Comparison of ENCODE assay signal across 31 cellular contexts in genomic region chr6:39880521-39881048, GRCh38. TPM values are rescaled to one million over a fixed set of nuclear protein-coding genes. Genes with fewer than 3 reads are reported as not detected.
DNase-seq lines count a peak whose midpoint lies in the region; ATAC-seq, FAIRE-seq and TF ChIP-seq lines count a peak whose summit lies in the region.
"Had no signal": no experiment of that assay in that cellular context is flagged by ENCODE, and none has a peak within 500 bp of the region (broad histone marks: within the 10 kb centered on the region; RNA-seq: fewer than 3 reads in every experiment).

No MANE protein-coding gene starts in this region.

- FAIRE-seq in small intestine (lab: Jason Lieb, UNC), result no peak
- FAIRE-seq: endometrium, HepG2, kidney had no signal

- peaks cover 2 to 4% of the 10 kb centered on the region in 2 donors for H3K27me3 Mint-ChIP-seq in CD4-positive, alpha-beta memory T cell
- H3K27me3 Mint-ChIP-seq in naive thymus-derived CD4-positive, alpha-beta T cell, result peaks cover 0 to 18% (median 5%) of the 10 kb centered on the region in 5 donors
- H3K27me3 Mint-ChIP-seq: activated CD8-positive, alpha-beta memory T cell treated with anti-CD3 and anti-CD28 coated beads, Interleukin-2, amount 10 ng/mL, durations not matched to agents 7 days and 5 days had no signal

- H3K36me3 ChIP-seq in CD4-positive, alpha-beta memory T cell (ENCODE audit: insufficient read depth, low read length), result no peaks in the 10 kb centered on the region
- H3K36me3 ChIP-seq in small intestine (ENCODE audit: control insufficient read depth in 2 of 2, insufficient read depth in 2 of 2, low read length in 2 of 2), result peaks cover 0 to 4% of the 10 kb centered on the region in 2 donors
- H3K36me3 ChIP-seq in naive thymus-derived CD4-positive, alpha-beta T cell (ENCODE audit: control insufficient read depth in 2 of 3, insufficient read depth in 3 of 3, low read length in 3 of 3), result no peaks in the 10 kb centered on the region
- H3K36me3 ChIP-seq: neural progenitor cell, prostate gland had no signal

- no peak overlapping the region for H3K4me3 Mint-ChIP-seq in CD4-positive, alpha-beta memory T cell
- no peak overlapping the region for H3K4me3 Mint-ChIP-seq in naive thymus-derived CD4-positive, alpha-beta T cell
- H3K4me3 Mint-ChIP-seq: activated CD8-positive, alpha-beta memory T cell treated with anti-CD3 and anti-CD28 coated beads, Interleukin-2, amount 10 ng/mL, durations not matched to agents 7 days and 5 days; activated naive CD4-positive, alpha-beta T cell treated with anti-CD3 and anti-CD28 coated beads for 36 hours; dendritic cell treated with granulocyte-macrophage colony-stimulating factor and Interleukin-4, amounts not matched to agents 40 ng/mL and 50 ng/mL, for 4 days; neural progenitor cell; stimulated activated effector memory CD8-positive, alpha-beta T cell treated with anti-CD3 and anti-CD28 coated beads, Interleukin-12 subunit alpha, Interleukin-12 subunit beta, amount 100 ng/mL, for 72 hours; WTC11 had no signal

- 14 to 53% (median 19%) methylated on average over 4 of the region's 4 CpGs for WGBS in small intestine, 3 donors

- H3K27ac ChIP-seq in coronary artery (peak overlapping the region; percentile 25 to 94), small intestine (ENCODE audit: low read depth in 1 of 2, low read length in 1 of 2) (no peak overlapping the region)
- no peak overlapping the region for H3K27ac ChIP-seq in CD4-positive, alpha-beta memory T cell (ENCODE audit: low read depth, low read length)
- H3K27ac ChIP-seq in naive thymus-derived CD4-positive, alpha-beta T cell (ENCODE audit: low read depth, low read length), result no peak overlapping the region
- H3K27ac ChIP-seq: HL-60, neural progenitor cell, prostate gland, thyroid gland had no signal

- H3K9me3 Mint-ChIP-seq in CD4-positive, alpha-beta memory T cell, result peaks cover 0 to 5% (median 0%) of the 10 kb centered on the region in 8 donors
- peaks cover 0 to 2% (median 0%) of the 10 kb centered on the region in 11 donors for H3K9me3 Mint-ChIP-seq in naive thymus-derived CD4-positive, alpha-beta T cell
- H3K9me3 Mint-ChIP-seq: activated naive CD4-positive, alpha-beta T cell treated with anti-CD3 and anti-CD28 coated beads for 36 hours; dendritic cell treated with granulocyte-macrophage colony-stimulating factor and Interleukin-4, amounts not matched to agents 40 ng/mL and 50 ng/mL, for 4 days; neural progenitor cell; stimulated activated effector memory CD8-positive, alpha-beta T cell treated with anti-CD3 and anti-CD28 coated beads, Interleukin-12 subunit alpha, Interleukin-12 subunit beta, amount 100 ng/mL, for 72 hours; WTC11 had no signal

- H3K27me3 ChIP-seq in CD4-positive, alpha-beta memory T cell (ENCODE audit: insufficient read depth, low read length), result no peaks in the 10 kb centered on the region
- no peaks in the 10 kb centered on the region for H3K27me3 ChIP-seq in small intestine (ENCODE audit: control insufficient read depth in 2 of 2, insufficient read depth in 2 of 2, low read length in 2 of 2)
- no peaks in the 10 kb centered on the region for H3K27me3 ChIP-seq in naive thymus-derived CD4-positive, alpha-beta T cell (ENCODE audit: control insufficient read depth in 2 of 2, insufficient read depth in 2 of 2, low read length in 2 of 2)
- H3K27me3 ChIP-seq: neural progenitor cell, spleen, thyroid gland had no signal

- H3K4me1 ChIP-seq in CD4-positive, alpha-beta memory T cell (ENCODE audit: insufficient read depth, low read length), result no peaks in the 10 kb centered on the region
- no peaks in the 10 kb centered on the region for H3K4me1 ChIP-seq in small intestine (ENCODE audit: control insufficient read depth in 2 of 2, insufficient read depth in 1 of 2, low read depth in 1 of 2, low read length in 1 of 2)
- H3K4me1 ChIP-seq in naive thymus-derived CD4-positive, alpha-beta T cell (ENCODE audit: control insufficient read depth in 2 of 2, insufficient read depth in 2 of 2, low read length in 2 of 2), result no peaks in the 10 kb centered on the region
- H3K4me1 ChIP-seq: neural progenitor cell, prostate gland had no signal

- no peaks in the 10 kb centered on the region for H3K9me3 ChIP-seq in CD4-positive, alpha-beta memory T cell (ENCODE audit: control insufficient read depth in 1 of 2, low read length in 2 of 2)
- H3K9me3 ChIP-seq in small intestine (ENCODE audit: control insufficient read depth, low read depth), result no peaks in the 10 kb centered on the region
- no peaks in the 10 kb centered on the region for H3K9me3 ChIP-seq in naive thymus-derived CD4-positive, alpha-beta T cell (ENCODE audit: control insufficient read depth in 2 of 3, low read length in 3 of 3)
- H3K9me3 ChIP-seq: mucosa of descending colon, prostate gland, spleen, thyroid gland had no signal

- H3K4me1 Mint-ChIP-seq in CD4-positive, alpha-beta memory T cell, result no peaks in the 10 kb centered on the region
- no peaks in the 10 kb centered on the region for H3K4me1 Mint-ChIP-seq in naive thymus-derived CD4-positive, alpha-beta T cell
- H3K4me1 Mint-ChIP-seq: activated CD8-positive, alpha-beta memory T cell treated with anti-CD3 and anti-CD28 coated beads, Interleukin-2, amount 10 ng/mL, durations not matched to agents 7 days and 5 days; stimulated activated effector memory CD8-positive, alpha-beta T cell treated with anti-CD3 and anti-CD28 coated beads, Interleukin-12 subunit alpha, Interleukin-12 subunit beta, amount 100 ng/mL, for 72 hours; WTC11 had no signal

- H3K4me3 ChIP-seq in coronary artery (no peak overlapping the region), skeletal muscle cell (ENCODE audit: low read depth, low read length) (no peak overlapping the region), small intestine (ENCODE audit: low read depth in 1 of 2, low read length in 2 of 2) (no peak overlapping the region)
- H3K4me3 ChIP-seq in CD4-positive, alpha-beta memory T cell (ENCODE audit: low read length in 2 of 2), result no peak overlapping the region
- no peak overlapping the region for H3K4me3 ChIP-seq in naive thymus-derived CD4-positive, alpha-beta T cell (ENCODE audit: low read length)
- H3K4me3 ChIP-seq: lung, mucosa of descending colon, neural progenitor cell, prostate gland, spleen, thyroid gland had no signal

- CTCF ChIA-PET in CD4-positive, alpha-beta memory T cell (lab: Charles Lee; ENCODE audit: partially characterized antibody), result interaction anchor here (1.4 kb wide), 2 partner anchors 13 to 15 kb away, joined by 4 to 5 read pairs; no protein-coding TSS in a partner anchor
- CTCF ChIA-PET in naive thymus-derived CD4-positive, alpha-beta T cell (lab: Charles Lee), result no interaction called here

- TF ChIP-seq CTCF in coronary artery (IDR thresholded peaks at IDR 0.05), result no peak

- DNase-seq in DMS 273 (lab: John Stamatoyannopoulos, UW; ENCODE audit: unreplicated experiment), result peak; percentile 68
- DNase-seq in LHCN-M2 (ENCODE audit: low read depth), result peak; percentile 90
- no peak for DNase-seq in coronary artery (ENCODE audit: low spot score)
- peak; percentile 49 for DNase-seq in skeletal muscle cell (ENCODE audit: low read depth)
- no peak for DNase-seq in CD4-positive, alpha-beta memory T cell
- DNase-seq in small intestine, result no peak
- DNase-seq in naive thymus-derived CD4-positive, alpha-beta T cell, result no peak
- no peak for DNase-seq in NCI-H1694 (lab: John Stamatoyannopoulos, UW)
- DNase-seq: ACHN; activated CD4-positive, alpha-beta T cell treated with anti-CD3 and anti-CD28 coated beads, Interleukin-2, amount 50 U/mL, for 1 hour; activated CD8-positive, alpha-beta memory T cell treated with anti-CD3 and anti-CD28 coated beads, Interleukin-2, amount 10 ng/mL, durations not matched to agents 7 days and 5 days; activated naive CD4-positive, alpha-beta T cell treated with anti-CD3 and anti-CD28 coated beads for 36 hours; amniotic stem cell; glutamatergic neuron; kidney; mucosa of descending colon; NCI-H226; spleen; stimulated activated CD4-positive, alpha-beta T cell treated with anti-CD3 and anti-CD28 coated beads, Interleukin-2, amount 100 ng/mL, for 48 hours; thyroid gland had no signal

- no peak overlapping the region for H3K27ac Mint-ChIP-seq in CD4-positive, alpha-beta memory T cell
- H3K27ac Mint-ChIP-seq in naive thymus-derived CD4-positive, alpha-beta T cell, result no peak overlapping the region
- H3K27ac Mint-ChIP-seq: activated CD8-positive, alpha-beta memory T cell treated with anti-CD3 and anti-CD28 coated beads, Interleukin-2, amount 10 ng/mL, durations not matched to agents 7 days and 5 days; activated naive CD4-positive, alpha-beta T cell treated with anti-CD3 and anti-CD28 coated beads for 36 hours; dendritic cell treated with granulocyte-macrophage colony-stimulating factor and Interleukin-4, amounts not matched to agents 40 ng/mL and 50 ng/mL, for 4 days; neural progenitor cell; stimulated activated effector memory CD8-positive, alpha-beta T cell treated with anti-CD3 and anti-CD28 coated beads, Interleukin-12 subunit alpha, Interleukin-12 subunit beta, amount 100 ng/mL, for 72 hours; WTC11 had no signal

- no peak for ATAC-seq in naive thymus-derived CD4-positive, alpha-beta T cell
- ATAC-seq: activated CD8-positive, alpha-beta memory T cell treated with anti-CD3 and anti-CD28 coated beads, Interleukin-2, amount 10 ng/mL, durations not matched to agents 7 days and 5 days; HCT116; HepG2; mucosa of descending colon; Right ventricle myocardium inferior; stimulated activated effector memory CD8-positive, alpha-beta T cell treated with anti-CD3 and anti-CD28 coated beads, Interleukin-12 subunit alpha, Interleukin-12 subunit beta, amount 100 ng/mL, for 72 hours; WTC11 had no signal

- no peaks in the 10 kb centered on the region for H3K36me3 Mint-ChIP-seq in CD4-positive, alpha-beta memory T cell
- H3K36me3 Mint-ChIP-seq in naive thymus-derived CD4-positive, alpha-beta T cell, result no peaks in the 10 kb centered on the region
- H3K36me3 Mint-ChIP-seq: activated CD8-positive, alpha-beta memory T cell treated with anti-CD3 and anti-CD28 coated beads, Interleukin-2, amount 10 ng/mL, durations not matched to agents 7 days and 5 days; neural progenitor cell; stimulated activated effector memory CD8-positive, alpha-beta T cell treated with anti-CD3 and anti-CD28 coated beads, Interleukin-12 subunit alpha, Interleukin-12 subunit beta, amount 100 ng/mL, for 72 hours; WTC11 had no signal

- intact Hi-C loops in CD4-positive, alpha-beta memory T cell (cut with micrococcal nuclease), result no loop called here
- intact Hi-C loops in naive thymus-derived CD4-positive, alpha-beta T cell (cut with micrococcal nuclease), result no loop called here

- POLR2A ChIA-PET in CD4-positive, alpha-beta memory T cell (lab: Charles Lee; ENCODE audit: partially characterized antibody), result no interaction called here
- POLR2A ChIA-PET in naive thymus-derived CD4-positive, alpha-beta T cell (lab: Charles Lee), result no interaction called here

RNA-seq across cellular contexts. Expression of gene MOCS1, which starts 53.7 kb away (rescaled TPM):
- total RNA-seq in LHCN-M2 (2014; rRNA removed), result 13.5 and 13.9 TPM in 2 replicates
- polyA plus RNA-seq in LHCN-M2 (2012), result 10.7 TPM
- total RNA-seq in CD4-positive, alpha-beta memory T cell, result under 1 TPM; 0.25 to 0.47 TPM
- polyA plus RNA-seq in CD4-positive, alpha-beta memory T cell, result under 1 TPM; 0.11 to 0.80 TPM
- polyA plus RNA-seq in small intestine, result 10 to 100 TPM; 15.4 to 29.6 (median 20.6) TPM
- 1 to 10 TPM in 3 of 5 experiments, under 1 TPM in 2; 0.56 to 3.0 (median 1.3) TPM for total RNA-seq in naive thymus-derived CD4-positive, alpha-beta T cell
- polyA plus RNA-seq in naive thymus-derived CD4-positive, alpha-beta T cell, result 1 to 10 TPM; 1.0 to 1.7 TPM

Comparison
In these comparisons a context has a peak if more than half of its experiments do, and no peak if none do; other contexts are left out.
1. DNase-seq: peak in DMS 273 (single experiment), LHCN-M2 (single experiment) and skeletal muscle cell (single experiment); none in coronary artery (single experiment), CD4-positive, alpha-beta memory T cell (0 of 5), small intestine (single experiment), naive thymus-derived CD4-positive, alpha-beta T cell (0 of 9) and NCI-H1694 (single experiment).
2. H3K27ac ChIP-seq: peak in coronary artery (2 of 2); none in CD4-positive, alpha-beta memory T cell (single experiment), small intestine (0 of 2) and naive thymus-derived CD4-positive, alpha-beta T cell (single experiment).